Comparison of ENCODE assay signal across 18 cellular contexts in genomic region chr10:93261961-93262610, GRCh38.
DNase-seq lines count a peak whose midpoint lies in the region; TF ChIP-seq lines count a peak whose summit lies in the region.
"Had no signal": no experiment of that assay in that cellular context is flagged by ENCODE, and none has a peak within 500 bp of the region (broad histone marks: within the 10 kb centered on the region; RNA-seq: fewer than 3 reads in every experiment).

No MANE protein-coding gene starts in this region.

- H3K36me3 ChIP-seq in MG63, result no peaks in the 10 kb centered on the region
- no peaks in the 10 kb centered on the region for H3K36me3 ChIP-seq in kidney epithelial cell (ENCODE audit: control insufficient read depth, insufficient read depth, low read length)
- H3K36me3 ChIP-seq: ovary, WERI-Rb-1 had no signal

- H3K27me3 Mint-ChIP-seq in nephron progenitor cell (ENCODE audit: low read depth, poor library complexity), result peaks cover 11% of the 10 kb centered on the region
- H3K27me3 Mint-ChIP-seq: activated CD4-positive, alpha-beta memory T cell treated with anti-CD3 and anti-CD28 coated beads, Interleukin-2, amount 10 ng/mL, durations not matched to agents 7 days and 5 days; activated naive CD4-positive, alpha-beta T cell treated with anti-CD3 and anti-CD28 coated beads, Interleukin-2, amount 50 U/mL, for 24 hours; activated T-cell treated with anti-CD3 and anti-CD28 coated beads, Interleukin-2, amount 50 U/mL, for 24 hours; brain had no signal

- no peaks in the 10 kb centered on the region for H3K9me3 ChIP-seq in MG63
- H3K9me3 ChIP-seq: ovary had no signal

- no peak for TF ChIP-seq CTCF in choroid plexus epithelial cell (conservative IDR thresholded peaks at IDR 0.05; ENCODE audit: low read depth, low read length)
- TF ChIP-seq CTCF in kidney epithelial cell (IDR thresholded peaks at IDR 0.05; ENCODE audit: insufficient read depth, low read length, poor library complexity, severe bottlenecking), result no peak
- TF ChIP-seq CTCF in nephron progenitor cell (IDR thresholded peaks at IDR 0.05), result no peak

- no peaks in the 10 kb centered on the region for H3K9me3 Mint-ChIP-seq in nephron progenitor cell
- H3K9me3 Mint-ChIP-seq: activated CD4-positive, alpha-beta memory T cell treated with anti-CD3 and anti-CD28 coated beads, Interleukin-2, amount 10 ng/mL, durations not matched to agents 7 days and 5 days; activated naive CD4-positive, alpha-beta T cell treated with anti-CD3 and anti-CD28 coated beads, Interleukin-2, amount 50 U/mL, for 24 hours; activated T-cell treated with anti-CD3 and anti-CD28 coated beads, Interleukin-2, amount 50 U/mL, for 24 hours; brain had no signal

- no peaks in the 10 kb centered on the region for H3K4me1 Mint-ChIP-seq in nephron progenitor cell
- H3K4me1 Mint-ChIP-seq: activated naive CD4-positive, alpha-beta T cell treated with anti-CD3 and anti-CD28 coated beads, Interleukin-2, amount 50 U/mL, for 24 hours; brain had no signal

- H3K27me3 ChIP-seq in MG63, result no peaks in the 10 kb centered on the region
- H3K27me3 ChIP-seq in kidney epithelial cell (ENCODE audit: control insufficient read depth, insufficient read depth, low read length), result no peaks in the 10 kb centered on the region
- H3K27me3 ChIP-seq: ovary had no signal

- DNase-seq in COLO829 (ENCODE audit: low spot score) (peak; percentile 14), MG63 (peak; percentile 19), choroid plexus epithelial cell (ENCODE audit: low read depth) (peak; percentile 62), kidney epithelial cell (ENCODE audit: low read depth) (peak; percentile 5), OCI-M1 (lab: John Stamatoyannopoulos, UW) (no peak), nephron progenitor cell (no peak), GM03348 (ENCODE audit: low spot score) (no peak), cerebellar cortex (ENCODE audit: low spot score) (no peak)
- DNase-seq: activated CD4-positive, alpha-beta memory T cell treated with anti-CD3 and anti-CD28 coated beads, Interleukin-2, amount 10 ng/mL, durations not matched to agents 7 days and 5 days; activated T-cell treated with anti-CD3 and anti-CD28 coated beads, Interleukin-2, amount 50 U/mL, for 24 hours; GDM1; KG1; NCI-H1417 treated with DMSO at 0.1 percent for 48 hours; ovary; stimulated activated CD4-positive, alpha-beta T cell treated with anti-CD3 and anti-CD28 coated beads, Interleukin-4, amount 100 ng/mL, for 24 hours; WERI-Rb-1 had no signal

- H3K36me3 Mint-ChIP-seq in nephron progenitor cell (ENCODE audit: low read depth), result no peaks in the 10 kb centered on the region
- H3K36me3 Mint-ChIP-seq: activated naive CD4-positive, alpha-beta T cell treated with anti-CD3 and anti-CD28 coated beads, Interleukin-2, amount 50 U/mL, for 24 hours; brain had no signal

- H3K27ac Mint-ChIP-seq in nephron progenitor cell, result no peak overlapping the region
- H3K27ac Mint-ChIP-seq: activated CD4-positive, alpha-beta memory T cell treated with anti-CD3 and anti-CD28 coated beads, Interleukin-2, amount 10 ng/mL, durations not matched to agents 7 days and 5 days; activated naive CD4-positive, alpha-beta T cell treated with anti-CD3 and anti-CD28 coated beads, Interleukin-2, amount 50 U/mL, for 24 hours; activated T-cell treated with anti-CD3 and anti-CD28 coated beads, Interleukin-2, amount 50 U/mL, for 24 hours; brain had no signal

- no peak overlapping the region for H3K4me3 ChIP-seq in MG63
- no peak overlapping the region for H3K4me3 ChIP-seq in choroid plexus epithelial cell (ENCODE audit: low read depth, low read length)
- no peak overlapping the region for H3K4me3 ChIP-seq in kidney epithelial cell (ENCODE audit: low read depth, low read length)
- H3K4me3 ChIP-seq: ovary had no signal

- H3K4me3 Mint-ChIP-seq in nephron progenitor cell, result no peak overlapping the region
- H3K4me3 Mint-ChIP-seq: activated CD4-positive, alpha-beta memory T cell treated with anti-CD3 and anti-CD28 coated beads, Interleukin-2, amount 10 ng/mL, durations not matched to agents 7 days and 5 days; activated naive CD4-positive, alpha-beta T cell treated with anti-CD3 and anti-CD28 coated beads, Interleukin-2, amount 50 U/mL, for 24 hours; activated T-cell treated with anti-CD3 and anti-CD28 coated beads, Interleukin-2, amount 50 U/mL, for 24 hours; brain had no signal

Comparison
In these comparisons a context has a peak if more than half of its experiments do, and no peak if none do; other contexts are left out.
1. DNase-seq: peak in COLO829 (single experiment), MG63 (single experiment), choroid plexus epithelial cell (single experiment) and kidney epithelial cell (single experiment); none in OCI-M1 (single experiment), nephron progenitor cell (single experiment), GM03348 (single experiment) and cerebellar cortex (single experiment).